8 cellular contexts compared by ENCODE assay signal in genomic region chr7:26291251-26291650, GRCh38. TPM values are rescaled to one million over a fixed set of nuclear protein-coding genes. Genes with fewer than 3 reads are reported as not detected.
DNase-seq lines count a peak whose midpoint lies in the region; ATAC-seq and TF ChIP-seq lines count a peak whose summit lies in the region.

No MANE protein-coding gene starts in this region.

- no peaks in the 10 kb centered on the region for H3K27me3 ChIP-seq in CD8-positive, alpha-beta T cell (ENCODE audit: insufficient read depth, low read length)
- H3K27me3 ChIP-seq in MG63 (no peaks in the 10 kb centered on the region), duodenal mucosa (ENCODE audit: control insufficient read depth in 1 of 2, insufficient read depth in 2 of 2, low read length in 2 of 2) (no peaks in the 10 kb centered on the region), neural progenitor cell (no peaks in the 10 kb centered on the region)

- POLR2A ChIA-PET in CD8-positive, alpha-beta T cell (lab: Charles Lee) = interaction anchor here (0.9 to 1.7 kb wide), 3 partner anchors 90 to 139 kb away, joined by 4 to 10 read pairs (median 5); partner anchors contain the start of genes CBX3 and NFE2L3

- H3K27me3 Mint-ChIP-seq in CD8-positive, alpha-beta T cell (ENCODE audit: low read depth) = no peaks in the 10 kb centered on the region
- peaks cover 4% of the 10 kb centered on the region for H3K27me3 Mint-ChIP-seq in neural progenitor cell (ENCODE audit: insufficient read depth, low read depth)

- no peak for TF ChIP-seq CTCF in CD8-positive, alpha-beta T cell (IDR thresholded peaks at IDR 0.05)
- TF ChIP-seq CTCF in neural progenitor cell (IDR thresholded peaks at IDR 0.05) = no peak

- H3K27ac Mint-ChIP-seq in CD8-positive, alpha-beta T cell = peak overlapping the region; percentile 85
- no peak overlapping the region for H3K27ac Mint-ChIP-seq in neural progenitor cell

- H3K79me2 ChIP-seq in neural progenitor cell (ENCODE audit: low read depth) = no peaks in the 10 kb centered on the region

- peaks cover 5% of the 10 kb centered on the region for H3F3A ChIP-seq in neural progenitor cell (ENCODE audit: low read depth)

- H3K36me3 Mint-ChIP-seq in CD8-positive, alpha-beta T cell = no peaks in the 10 kb centered on the region
- H3K36me3 Mint-ChIP-seq in neural progenitor cell = no peaks in the 10 kb centered on the region

- no peaks in the 10 kb centered on the region for H3K9me3 ChIP-seq in CD8-positive, alpha-beta T cell (ENCODE audit: low read length)
- no peaks in the 10 kb centered on the region for H3K9me3 ChIP-seq in MG63
- H3K9me3 ChIP-seq in duodenal mucosa (ENCODE audit: control insufficient read depth in 1 of 2, low read length in 2 of 2) = no peaks in the 10 kb centered on the region
- no peaks in the 10 kb centered on the region for H3K9me3 ChIP-seq in neural progenitor cell (ENCODE audit: low read depth)

- intact Hi-C loops in CD8-positive, alpha-beta T cell (cut with DNase I, micrococcal nuclease) = loop anchor here (1.0 to 10.0 kb wide), 12 partner anchors 72 to 1166 kb away; partner anchors contain the start of genes CYCS (in 2 of the 2), NFE2L3 (in 2 of the 2) and HOXA9 (in 1 of the 2)

- H3K9ac ChIP-seq in duodenal mucosa (ENCODE audit: low read depth in 1 of 2, low read length in 2 of 2) = peak overlapping the region in 1 of 2 donors; percentile 56
- H3K9ac ChIP-seq in neural progenitor cell = no peak overlapping the region

- peak overlapping the region; percentile 70 for H3K4me3 ChIP-seq in CD8-positive, alpha-beta T cell (ENCODE audit: low read depth, low read length)
- H3K4me3 ChIP-seq in MG63 (peak overlapping the region; percentile 57), duodenal mucosa (ENCODE audit: low read depth in 1 of 2, low read length in 2 of 2) (peak overlapping the region; percentile 57 to 67), neural progenitor cell (peak overlapping the region; percentile 81)

- no peak for DNase-seq in CD8-positive, alpha-beta T cell
- DNase-seq in MG63 = no peak
- DNase-seq in neural progenitor cell (ENCODE audit: low spot score) = no peak
- no peak for DNase-seq in NCI-H2227 (lab: John Stamatoyannopoulos, UW; ENCODE audit: unreplicated experiment)

- H3K4me1 Mint-ChIP-seq in CD8-positive, alpha-beta T cell (ENCODE audit: low read depth) = peaks cover 38% of the 10 kb centered on the region
- peaks cover 7% of the 10 kb centered on the region for H3K4me1 Mint-ChIP-seq in neural progenitor cell

- no peaks in the 10 kb centered on the region for H3K9me3 Mint-ChIP-seq in CD8-positive, alpha-beta T cell
- H3K9me3 Mint-ChIP-seq in neural progenitor cell = no peaks in the 10 kb centered on the region

- H2AFZ ChIP-seq in neural progenitor cell (replicated peaks) = peak overlapping the region; percentile 83

- H3K4me2 ChIP-seq in neural progenitor cell = peak overlapping the region; percentile 83

- peak overlapping the region; percentile 91 for H3K4me3 Mint-ChIP-seq in CD8-positive, alpha-beta T cell
- H3K4me3 Mint-ChIP-seq in neural progenitor cell = peak overlapping the region; percentile 90

- no peaks in the 10 kb centered on the region for H3K36me3 ChIP-seq in CD8-positive, alpha-beta T cell (ENCODE audit: insufficient read depth, low read length)
- no peaks in the 10 kb centered on the region for H3K36me3 ChIP-seq in MG63
- H3K36me3 ChIP-seq in duodenal mucosa (ENCODE audit: control insufficient read depth in 1 of 2, insufficient read depth in 2 of 2, low read length in 2 of 2) = no peaks in the 10 kb centered on the region
- H3K36me3 ChIP-seq in neural progenitor cell = no peaks in the 10 kb centered on the region

- no peaks in the 10 kb centered on the region for H4K20me1 ChIP-seq in neural progenitor cell (ENCODE audit: low read depth)

- no peak overlapping the region for H3K27ac ChIP-seq in CD8-positive, alpha-beta T cell (ENCODE audit: low read depth, low read length)
- no peak overlapping the region for H3K27ac ChIP-seq in duodenal mucosa (ENCODE audit: low read depth, low read length)
- no peak overlapping the region for H3K27ac ChIP-seq in neural progenitor cell

- no peak for ATAC-seq in CD8-positive, alpha-beta T cell
- no peak for ATAC-seq in HG03097 (IDR thresholded peaks at IDR 0.05; ENCODE audit: low FRiP score, unreplicated experiment)
- no peak for ATAC-seq in GM18867 (IDR thresholded peaks at IDR 0.05; ENCODE audit: unreplicated experiment)
- no peak for ATAC-seq in GM19463 (IDR thresholded peaks at IDR 0.05; ENCODE audit: unreplicated experiment)

- peaks cover 32% of the 10 kb centered on the region for H3K4me1 ChIP-seq in CD8-positive, alpha-beta T cell (ENCODE audit: insufficient read depth, low read length)
- peaks cover 3 to 9% of the 10 kb centered on the region in 2 donors for H3K4me1 ChIP-seq in duodenal mucosa (ENCODE audit: control insufficient read depth in 1 of 2, insufficient read depth in 2 of 2, low read length in 2 of 2)
- H3K4me1 ChIP-seq in neural progenitor cell = peaks cover 5% of the 10 kb centered on the region

- CTCF ChIA-PET in CD8-positive, alpha-beta T cell (lab: Charles Lee) = interaction anchor here (0.8 to 2.2 kb wide), 11 partner anchors 65 to 399 kb away, joined by 3 to 13 read pairs (median 3); partner anchors contain the start of gene CBX3

RNA-seq across cellular contexts. Expression of gene SNX10, which starts 0.4 kb away (rescaled TPM):
- total RNA-seq in CD8-positive, alpha-beta T cell = 1 to 10 TPM; 3.9 to 7.0 TPM
- 3.0 and 4.4 TPM in 2 replicates for total RNA-seq in MG63 (2014; rRNA removed; shearing (Covaris generic); ENCODE audit: low replicate concordance)
- 19.5 and 29.6 TPM in 2 replicates for total RNA-seq in neural progenitor cell (ENCODE audit: low replicate concordance)
